16 cellular contexts compared by ENCODE assay signal in the genomic region with DNA sequence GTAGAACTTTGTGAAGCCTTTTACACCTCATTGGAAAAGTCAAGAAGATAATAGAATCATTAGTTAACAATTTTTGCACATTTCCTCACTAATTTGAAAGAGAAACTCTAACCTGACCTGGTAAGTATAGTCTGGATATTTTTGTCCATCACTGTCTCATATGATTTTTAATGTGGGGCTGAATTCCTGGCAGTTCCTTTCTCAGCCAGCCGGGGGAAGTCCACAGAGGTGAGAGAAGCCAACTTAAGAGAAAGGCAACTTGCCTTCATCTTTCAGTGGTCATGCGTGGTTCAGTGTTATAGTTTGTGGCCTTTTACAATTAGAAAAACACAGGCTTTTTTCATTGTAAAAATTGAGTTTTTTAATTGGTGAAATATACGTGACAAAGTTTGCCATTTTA.
A peak's percentile ranks its signal among the peaks of the same experiment; 100 is the strongest.
DNase-seq lines count a peak whose midpoint lies in the region; TF ChIP-seq lines count a peak whose summit lies in the region.
"Had no signal": no experiment of that assay in that cellular context is flagged by ENCODE, and none has a peak within 500 bp of the region (broad histone marks: within the 10 kb centered on the region; RNA-seq: fewer than 3 reads in every experiment).

No MANE protein-coding gene starts in this region.

- TF ChIP-seq CTCF in BE2C (IDR thresholded peaks at IDR 0.05; ENCODE audit: low read depth, low read length) (peak; percentile 26; the same call in 1 of the 2 replicates), GM10248 (IDR thresholded peaks at IDR 0.05; ENCODE audit: control extremely low read depth, extremely low read depth, low read depth, missing control alignments) (peak; percentile 17), OCI-LY7 (conservative IDR thresholded peaks at IDR 0.05; ENCODE audit: low read length) (peak; percentile 43), fibroblast of mammary gland (conservative IDR thresholded peaks at IDR 0.05; ENCODE audit: control insufficient read depth, insufficient read depth, low read depth, low read length) (peak; percentile 6), adrenal gland (IDR thresholded peaks at IDR 0.05) (no peak)

- H3K4me2 ChIP-seq in OCI-LY7 (ENCODE audit: low read length) = no peak overlapping the region

- intact Hi-C loops in OCI-LY7 (cut with micrococcal nuclease; ENCODE audit: unreplicated experiment) = no loop called here
- intact Hi-C loops in adrenal gland (cut with DNase I) = no loop called here

- H4K20me1 ChIP-seq in OCI-LY7 (ENCODE audit: insufficient read depth, low read length) = no peaks in the 10 kb centered on the region; the same call in 1 of the 2 replicates

- H3K4me1 ChIP-seq in BE2C (no peaks in the 10 kb centered on the region), OCI-LY7 (ENCODE audit: insufficient read depth, low read length, poor library complexity, severe bottlenecking) (peaks cover 16% of the 10 kb centered on the region), adrenal gland (replicated peaks in 1 of 2) (peaks cover 5 to 26% of the 10 kb centered on the region in 2 donors)

- H3K27ac ChIP-seq in OCI-LY7 (ENCODE audit: low read depth, low read length, poor library complexity, severe bottlenecking) (no peak overlapping the region), adrenal gland (no peak overlapping the region)
- H3K27ac ChIP-seq: SK-N-MC, thoracic aorta had no signal

- H3K9me2 ChIP-seq in OCI-LY7 (ENCODE audit: insufficient read depth, low read length) = no peaks in the 10 kb centered on the region

- POLR2A ChIA-PET in GM10248 (lab: Yijun Ruan, JAX) (no interaction called here), OCI-LY7 (lab: Charles Lee) (interaction anchor here (1.1 kb wide), 1 partner anchor 67 kb away, joined by 4 read pairs; no protein-coding TSS in a partner anchor)

- CTCF ChIA-PET in GM10248 (lab: Yijun Ruan, JAX) (interaction anchor here (1.6 kb wide), 1 partner anchor 29 kb away, joined by 3 read pairs; no protein-coding TSS in a partner anchor), OCI-LY7 (lab: Charles Lee; ENCODE audit: unreplicated experiment) (no interaction called here)

- H3K79me2 ChIP-seq in OCI-LY7 (ENCODE audit: insufficient read depth, low read depth, low read length) = peaks cover 11% of the 10 kb centered on the region; the same call in 1 of the 2 replicates

- H3K4me3 ChIP-seq in BE2C (ENCODE audit: low read depth, low read length) (no peak overlapping the region), OCI-LY7 (ENCODE audit: low read depth, low read length, poor library complexity, severe bottlenecking) (no peak overlapping the region), fibroblast of mammary gland (ENCODE audit: control insufficient read depth, low read depth, low read length) (no peak overlapping the region), adrenal gland (no peak overlapping the region)
- H3K4me3 ChIP-seq: SK-N-MC, thoracic aorta had no signal

- H3K27me3 ChIP-seq in BE2C (no peaks in the 10 kb centered on the region), adrenal gland (no peaks in the 10 kb centered on the region)

- in situ Hi-C loops in ACHN (cut with HindIII; ENCODE audit: low pct_ligation_motif_present, low pct_unique_long_range_greater_than_20kb, low sequenced_read_pairs) = no loop called here

- TF ChIP-seq POLR2A in adrenal gland (IDR thresholded peaks at IDR 0.05) = no peak

- H3K9me3 ChIP-seq in BE2C (no peaks in the 10 kb centered on the region), OCI-LY7 (ENCODE audit: low read length) (no peaks in the 10 kb centered on the region), adrenal gland (replicated peaks in 1 of 3) (no peaks in the 10 kb centered on the region)
- H3K9me3 ChIP-seq: thoracic aorta had no signal

- no peak overlapping the region for H2AFZ ChIP-seq in OCI-LY7 (ENCODE audit: low read length)

- 90 to 97% (median 95%) methylated on average over 3 of the region's 3 CpGs for WGBS in adrenal gland, 4 donors

- no peak for DNase-seq in BE2C
- DNase-seq in GM10248 (ENCODE audit: extremely low spot score) = no peak
- no peak for DNase-seq in OCI-LY7 (ENCODE audit: low spot score)
- DNase-seq in fibroblast of mammary gland (ENCODE audit: low read depth) = no peak
- no peak for DNase-seq in inferior parietal cortex (ENCODE audit: extremely low spot score)
- no peak for DNase-seq in ACHN
- DNase-seq in adrenal gland = no peak
- DNase-seq: activated CD4-positive, alpha-beta T cell treated with anti-CD3 and anti-CD28 coated beads, Interleukin-2, amount 10 ng/mL, durations not matched to agents 7 days and 5 days; activated T-cell treated with anti-CD3 and anti-CD28 coated beads for 4 hours; C1 segment of cervical spinal cord; hypothalamus; Karpas-422; NCI-H1436 treated with DMSO at 0.1 percent for 48 hours; stimulated activated CD4-positive, alpha-beta T cell treated with anti-CD3 and anti-CD28 coated beads, Interleukin-4, amount 100 ng/mL, for 4 hours had no signal

- no peaks in the 10 kb centered on the region for H3K36me3 ChIP-seq in BE2C
- H3K36me3 ChIP-seq in OCI-LY7 (ENCODE audit: insufficient read depth, low read length) = no peaks in the 10 kb centered on the region
- no peaks in the 10 kb centered on the region for H3K36me3 ChIP-seq in adrenal gland (replicated peaks in 1 of 2)
- H3K36me3 ChIP-seq: thoracic aorta had no signal

- BruUV-seq in OCI-LY7 (replicated peaks; lab: Mats Ljungman, UMichigan) = no TSS peak

Comparison
In these comparisons a context has a peak if more than half of its experiments do, and no peak if none do; other contexts are left out.
1. CTCF ChIP-seq: peak in BE2C (single experiment), GM10248 (single experiment), OCI-LY7 (single experiment) and fibroblast of mammary gland (single experiment); none in adrenal gland (0 of 6).